ENCODE assay signal across 9 cellular contexts in the genomic region with DNA sequence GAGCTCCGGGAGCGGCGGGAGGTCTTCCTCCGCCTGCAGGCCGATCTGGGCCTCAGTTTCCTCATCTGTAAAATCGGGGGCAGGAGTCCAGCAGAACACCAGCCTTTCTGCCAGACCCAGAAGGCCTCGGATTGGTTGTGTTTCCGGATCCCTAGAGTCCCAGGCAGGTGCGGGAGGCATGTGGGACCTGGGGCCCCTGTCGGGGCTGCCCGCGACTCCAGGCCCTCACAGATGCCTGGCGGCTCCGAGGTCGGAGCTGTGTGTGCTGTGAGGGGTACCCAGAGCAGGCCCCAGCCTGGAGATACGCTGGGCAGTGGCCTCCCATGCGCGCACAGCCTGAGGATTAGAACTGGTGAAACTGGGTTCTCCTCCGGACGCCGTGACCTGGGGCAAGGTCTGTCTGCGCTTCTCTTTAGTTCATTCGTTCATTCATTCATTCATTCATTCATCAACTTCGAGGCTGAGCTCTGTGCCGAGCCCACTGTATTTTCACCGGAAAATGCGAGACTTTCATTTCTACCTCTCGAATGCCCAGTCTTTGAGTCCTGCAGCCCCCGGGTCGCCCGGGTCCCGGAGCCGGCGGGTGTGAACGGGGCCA. TPM values are rescaled to one million over a fixed set of nuclear protein-coding genes. Genes with fewer than 3 reads are reported as not detected.
DNase-seq lines count a peak whose midpoint lies in the region; ATAC-seq and TF ChIP-seq lines count a peak whose summit lies in the region.
"Had no signal": no experiment of that assay in that cellular context is flagged by ENCODE, and none has a peak within 500 bp of the region (broad histone marks: within the 10 kb centered on the region; RNA-seq: fewer than 3 reads in every experiment).

No MANE protein-coding gene starts in this region.

- intact Hi-C loops in CD14-positive monocyte (cut with micrococcal nuclease) (no loop called here), aorta (cut with DNase I) (no loop called here)

- H4K91ac ChIP-seq in neuronal stem cell (ENCODE audit: low read depth, low read length, poor library complexity) = no peak overlapping the region

- H3K9me3 Mint-ChIP-seq in CD14-positive monocyte (peaks cover 0 to 6% (median 0%) of the 10 kb centered on the region in 7 donors), endodermal cell (no peaks in the 10 kb centered on the region)

- H3K4me3 ChIP-seq in NT2/D1 (ENCODE audit: insufficient read length, low read depth) = no peak overlapping the region
- H3K4me3 ChIP-seq in endodermal cell (ENCODE audit: low read length) = peak overlapping the region; percentile 74
- H3K4me3 ChIP-seq in neuronal stem cell (ENCODE audit: low read length in 2 of 2) = peak overlapping the region; percentile 2 to 42
- H3K4me3 ChIP-seq in aorta (ENCODE audit: low read length in 2 of 2) = peak overlapping the region in 1 of 2 donors; percentile 1

- H2AK5ac ChIP-seq in neuronal stem cell (ENCODE audit: low read depth, low read length) = peak overlapping the region; percentile 43

- H3K36me3 Mint-ChIP-seq in CD14-positive monocyte = peaks cover 0 to 3% of the 10 kb centered on the region in 2 donors
- no peaks in the 10 kb centered on the region for H3K36me3 Mint-ChIP-seq in endodermal cell (ENCODE audit: low read depth)

- H3K4me1 ChIP-seq in NT2/D1 (ENCODE audit: insufficient read depth, insufficient read length) = peaks cover 14% of the 10 kb centered on the region
- no peaks in the 10 kb centered on the region for H3K4me1 ChIP-seq in endodermal cell (ENCODE audit: control insufficient read depth, insufficient read depth, low read length)
- H3K4me1 ChIP-seq in neuronal stem cell (ENCODE audit: control insufficient read depth in 2 of 2, insufficient read depth in 1 of 2, low read depth in 1 of 2, low read length in 2 of 2) = peaks cover 34 to 36% of the 10 kb centered on the region in 2 donors
- no peaks in the 10 kb centered on the region for H3K4me1 ChIP-seq in aorta (ENCODE audit: control insufficient read depth in 1 of 2, insufficient read depth in 2 of 2, low read length in 2 of 2)

- H2BK5ac ChIP-seq in neuronal stem cell (ENCODE audit: low read length) = no peak overlapping the region

- TF ChIP-seq CTCF in CD14-positive monocyte (IDR thresholded peaks at IDR 0.05) = no peak
- no peak for TF ChIP-seq CTCF in endodermal cell (conservative IDR thresholded peaks at IDR 0.05)

- H3K4me1 Mint-ChIP-seq in CD14-positive monocyte (peaks cover 11% of the 10 kb centered on the region), endodermal cell (peaks cover 7% of the 10 kb centered on the region)

- H2BK12ac ChIP-seq in neuronal stem cell (ENCODE audit: low read length) = no peak overlapping the region

- H2BK15ac ChIP-seq in neuronal stem cell (ENCODE audit: low read length) = peak overlapping the region; percentile 34

- no peak overlapping the region for H3K23ac ChIP-seq in neuronal stem cell (ENCODE audit: low read depth, low read length, poor library complexity)

- H3K27me3 Mint-ChIP-seq in CD14-positive monocyte (ENCODE audit: low read depth in 3 of 3) = peaks cover 34 to 48% (median 35%) of the 10 kb centered on the region in 3 donors
- H3K27me3 Mint-ChIP-seq in endodermal cell (ENCODE audit: insufficient read depth) = peaks cover 64% of the 10 kb centered on the region

- no peak for ATAC-seq in aorta (ENCODE audit: low FRiP score)
- ATAC-seq in HG03097 (IDR thresholded peaks at IDR 0.05; ENCODE audit: low FRiP score, unreplicated experiment) = no peak
- no peak for ATAC-seq in GM19397 (IDR thresholded peaks at IDR 0.05; ENCODE audit: unreplicated experiment)

- H3K9ac ChIP-seq in NT2/D1 (ENCODE audit: insufficient read length, low read depth) (peak overlapping the region; percentile 36), endodermal cell (ENCODE audit: extremely low read depth, low read length, poor library complexity, severe bottlenecking) (no peak overlapping the region), neuronal stem cell (ENCODE audit: low read depth, low read length, poor library complexity) (no peak overlapping the region)
- H3K9ac ChIP-seq: KMS-11 had no signal

- H3K4me3 Mint-ChIP-seq in CD14-positive monocyte (peak overlapping the region; percentile 75 to 87), endodermal cell (peak overlapping the region; percentile 50)

- H3K9me3 ChIP-seq in NT2/D1 (ENCODE audit: insufficient read depth, low read length) = no peaks in the 10 kb centered on the region
- no peaks in the 10 kb centered on the region for H3K9me3 ChIP-seq in endodermal cell (ENCODE audit: control insufficient read depth, low read length)
- no peaks in the 10 kb centered on the region for H3K9me3 ChIP-seq in neuronal stem cell (replicated peaks in 1 of 2; ENCODE audit: control insufficient read depth in 2 of 2, insufficient read depth in 1 of 2, low read depth in 1 of 2, low read length in 2 of 2)
- H3K9me3 ChIP-seq in aorta (ENCODE audit: control insufficient read depth, low read length) = no peaks in the 10 kb centered on the region

- peak overlapping the region; percentile 20 for H3K18ac ChIP-seq in neuronal stem cell (ENCODE audit: low read length)

- DNase-seq in CD14-positive monocyte (ENCODE audit: low spot score) = no peak
- no peak for DNase-seq in NT2/D1 (ENCODE audit: low read depth, low spot score)
- no peak for DNase-seq in endodermal cell
- no peak for DNase-seq in neuronal stem cell (ENCODE audit: low spot score)
- DNase-seq in aorta = no peak
- DNase-seq in NOMO-1 treated with dmso at 0.1 percent for 144 hours (lab: John Stamatoyannopoulos, UW; ENCODE audit: unreplicated experiment) = no peak

- 31 to 40% methylated on average over 30 to 35 of the region's 35 CpGs for WGBS in endodermal cell (ENCODE audit: insufficient coverage in 1 of 2, insufficient read length in 1 of 2), 2 experiments
- no CpG with 5 or more reads among the region's 35 CpGs for WGBS in neuronal stem cell (ENCODE audit: extremely low coverage in 2 of 2, insufficient read length in 2 of 2, insufficient replicate concordance in 1 of 2), 2 donors
- WGBS in aorta, 2 donors = 28% methylated on average over 34 to 35 of the region's 35 CpGs

- H3K27ac ChIP-seq in endodermal cell (ENCODE audit: low read depth, low read length) (no peak overlapping the region), neuronal stem cell (replicated peaks; ENCODE audit: low read length) (no peak overlapping the region), aorta (ENCODE audit: low read depth in 1 of 2, low read length in 2 of 2) (no peak overlapping the region)
- H3K27ac ChIP-seq: KMS-11 had no signal

- peaks cover 83% of the 10 kb centered on the region for H3K27me3 ChIP-seq in NT2/D1 (ENCODE audit: insufficient read depth, insufficient read length)
- H3K27me3 ChIP-seq in endodermal cell (ENCODE audit: control insufficient read depth, insufficient read depth, low read length, poor library complexity, severe bottlenecking) = peaks cover 39% of the 10 kb centered on the region
- H3K27me3 ChIP-seq in neuronal stem cell (ENCODE audit: control insufficient read depth in 3 of 3, insufficient read depth in 3 of 3, low read depth in 1 of 3, low read length in 3 of 3) = peaks cover 0 to 13% (median 10%) of the 10 kb centered on the region in 3 experiments
- no peaks in the 10 kb centered on the region for H3K27me3 ChIP-seq in aorta (ENCODE audit: control insufficient read depth in 1 of 2, insufficient read depth in 2 of 2, low read length in 1 of 2)

- H3K36me3 ChIP-seq in NT2/D1 (ENCODE audit: insufficient read depth, insufficient read length, low read length) (no peaks in the 10 kb centered on the region), endodermal cell (ENCODE audit: control insufficient read depth, insufficient read depth, low read length) (no peaks in the 10 kb centered on the region), neuronal stem cell (replicated peaks in 1 of 2; ENCODE audit: control insufficient read depth in 2 of 2, insufficient read depth in 2 of 2, low read length in 2 of 2) (no peaks in the 10 kb centered on the region), aorta (ENCODE audit: control insufficient read depth in 1 of 2, insufficient read depth in 2 of 2, low read length in 1 of 2) (no peaks in the 10 kb centered on the region)

- no peak overlapping the region for H3K14ac ChIP-seq in neuronal stem cell (ENCODE audit: low read length)

- peak overlapping the region; percentile 76 for H2AFZ ChIP-seq in neuronal stem cell (ENCODE audit: low read length)

- H3K4me2 ChIP-seq in neuronal stem cell (ENCODE audit: insufficient read depth, low read length, poor library complexity, severe bottlenecking) = peak overlapping the region; percentile 88
- H3K4me2 ChIP-seq: KMS-11 had no signal

- H2BK120ac ChIP-seq in neuronal stem cell (ENCODE audit: low read depth, low read length) = no peak overlapping the region

- no peak overlapping the region for H4K8ac ChIP-seq in neuronal stem cell (ENCODE audit: low read depth, low read length)

- H3K27ac Mint-ChIP-seq in CD14-positive monocyte (no peak overlapping the region), endodermal cell (no peak overlapping the region)

- no peaks in the 10 kb centered on the region for H3K79me1 ChIP-seq in neuronal stem cell (ENCODE audit: low read depth, low read length)

- no peak overlapping the region for H3K4ac ChIP-seq in neuronal stem cell (ENCODE audit: low read length)

RNA-seq across cellular contexts. Expression of a gene that starts 24.6 kb away (rescaled TPM):
- polyA plus RNA-seq in CD14-positive monocyte (not detected), aorta (not detected)
- total RNA-seq in endodermal cell (not detected), aorta (under 1 TPM; 0.10 to 0.60 TPM)
- 4.2 TPM for polyA plus RNA-seq in endodermal cell (2013, experiment 1 of 2)
- 3.8 TPM for polyA plus RNA-seq in endodermal cell (2013, experiment 2 of 2)
- polyA plus RNA-seq in neuronal stem cell (2013, experiment 1 of 2) = 0.88 TPM
- 0.94 TPM for polyA plus RNA-seq in neuronal stem cell (2013, experiment 2 of 2)
